In genomic region chr6:106629859-106630163, GRCh38 we compare ENCODE assay signal across 8 cellular contexts. TPM values are rescaled to one million over a fixed set of nuclear protein-coding genes. Genes with fewer than 3 reads are reported as not detected.
DNase-seq lines count a peak whose midpoint lies in the region; ATAC-seq, FAIRE-seq and TF ChIP-seq lines count a peak whose summit lies in the region.

No MANE protein-coding gene starts in this region.

- TF ChIP-seq EP300 in K562 (IDR thresholded peaks at IDR 0.05; ENCODE audit: low read length): no peak

- POLR2A ChIA-PET in K562 (lab: Yijun Ruan, JAX): interaction anchor here (1.1 kb wide), 1 partner anchor 13 kb away, joined by 3 read pairs; no protein-coding TSS in a partner anchor

- H2AFZ ChIP-seq in K562 (ENCODE audit: low read depth, low read length): peak overlapping the region; percentile 85

- no peak for TF ChIP-seq RAD21 in K562 (CRISPR knock-in tag; conservative IDR thresholded peaks at IDR 0.05 in 1 of 2, IDR thresholded peaks at IDR 0.05 in 1 of 2)

- peaks cover 68% of the 10 kb centered on the region for H3K79me2 ChIP-seq in K562 (ENCODE audit: control insufficient read depth, insufficient read depth, low read length)

- H3K9me1 ChIP-seq in K562 (ENCODE audit: control insufficient read depth, insufficient read depth, low read length): no peaks in the 10 kb centered on the region

- TF ChIP-seq CTCF in 22Rv1 (IDR thresholded peaks at IDR 0.05) (no peak), K562 (IDR thresholded peaks at IDR 0.05 in 2 of 3, conservative IDR thresholded peaks at IDR 0.05 in 1 of 3; ENCODE audit: insufficient read depth in 2 of 3, low read depth in 1 of 3, low read length in 3 of 3) (no peak)

- no peaks in the 10 kb centered on the region for H4K20me1 ChIP-seq in K562 (replicated peaks; ENCODE audit: control insufficient read depth, insufficient read depth, low read length)

- H3K27ac ChIP-seq in 22Rv1 (peak overlapping the region; percentile 74), K562 (ENCODE audit: extremely low read depth, low read depth, low read length) (peak overlapping the region; percentile 81), mesodermal cell (ENCODE audit: low read depth, low read length, severe bottlenecking) (peak overlapping the region; percentile 91)

- peaks cover 7% of the 10 kb centered on the region for H3K4me1 ChIP-seq in HAP-1
- peaks cover 3 to 6% of the 10 kb centered on the region in 2 experiments; a peak in 1 of 5 replicates for H3K4me1 ChIP-seq in K562 (replicated peaks in 1 of 2; ENCODE audit: control insufficient read depth in 2 of 2, insufficient read depth in 2 of 2, low read length in 2 of 2)
- peaks cover 4% of the 10 kb centered on the region for H3K4me1 ChIP-seq in mesodermal cell (ENCODE audit: control insufficient read depth, insufficient read depth, low read length, poor library complexity, severe bottlenecking)

- CTCF ChIA-PET in K562 (lab: Yijun Ruan, JAX; ENCODE audit: low intra/inter-chr PET ratio): no interaction called here

- H3K4me2 ChIP-seq in K562 (ENCODE audit: insufficient read depth, low read length): peak overlapping the region; percentile 96

- 0% methylated on average over 14 of the region's 14 CpGs for WGBS in K562 (ENCODE audit: insufficient coverage, low coverage, missing lambda C conversion rate)
- 0 to 2% methylated on average over 4 to 9 of the region's 14 CpGs for WGBS in mesodermal cell (ENCODE audit: insufficient coverage in 2 of 2), 2 experiments

- no peaks in the 10 kb centered on the region for H3K9me3 ChIP-seq in HAP-1
- H3K9me3 ChIP-seq in K562 (replicated peaks; ENCODE audit: control insufficient read depth, insufficient read depth, low read depth, low read length): no peaks in the 10 kb centered on the region
- H3K9me3 ChIP-seq in mesodermal cell (ENCODE audit: control insufficient read depth, low read length): no peaks in the 10 kb centered on the region

- peak; percentile 26; the same call in 2 of the 3 replicates for ATAC-seq in K562
- no peak for ATAC-seq in HG03378 (IDR thresholded peaks at IDR 0.05; ENCODE audit: unreplicated experiment)

- in situ Hi-C loops in HAP-1 (cut with MboI; ENCODE audit: low sequenced_read_pairs) (no loop called here), K562 (cut with MboI) (no loop called here)

- H3K27me3 ChIP-seq in HAP-1 (ENCODE audit: low read depth): no peaks in the 10 kb centered on the region
- no peaks in the 10 kb centered on the region for H3K27me3 ChIP-seq in K562 (ENCODE audit: control insufficient read depth in 2 of 2, insufficient read depth in 2 of 2, low read length in 2 of 2)

- FAIRE-seq in K562 (lab: Jason Lieb, UNC): no peak

- BruUV-seq in K562 (replicated peaks; lab: Mats Ljungman, UMichigan): no TSS peak

- DNase-seq in HAP-1 (ENCODE audit: low spot score in 2 of 2) (no peak), K562 (ENCODE audit: extremely low read depth in 1 of 4, low spot score in 3 of 4) (no peak), HuH-7 (ENCODE audit: low spot score) (no peak), hypothalamus (lab: John Stamatoyannopoulos, UW) (no peak)
- no peak for DNase-seq in stimulated activated CD4-positive, alpha-beta T cell treated with anti-CD3 and anti-CD28 coated beads, Interleukin-2, amount 100 ng/mL, for 24 hours

- H3K9ac ChIP-seq in K562 (ENCODE audit: insufficient read depth in 1 of 2, low read depth in 2 of 2, low read length in 2 of 2): peak overlapping the region; percentile 86 to 90

- no peaks in the 10 kb centered on the region for H3K36me3 ChIP-seq in HAP-1 (replicated peaks)
- no peaks in the 10 kb centered on the region for H3K36me3 ChIP-seq in K562 (ENCODE audit: control insufficient read depth, insufficient read depth, low read length)
- no peaks in the 10 kb centered on the region for H3K36me3 ChIP-seq in mesodermal cell (ENCODE audit: control insufficient read depth, insufficient read depth, low read length)

- H3K4me3 ChIP-seq in HAP-1 (peak overlapping the region; percentile 82), K562 (peak overlapping the region; percentile 79), mesodermal cell (ENCODE audit: extremely low read depth, insufficient read depth, low read length, poor library complexity, severe bottlenecking) (peak overlapping the region; percentile 82)

- intact Hi-C loops in K562 (cut with micrococcal nuclease): loop anchor here (5.0 kb wide), 1 partner anchor 347 kb away; no protein-coding TSS in a partner anchor

- no peak for TF ChIP-seq POLR2A in K562 (conservative IDR thresholded peaks at IDR 0.05)

TF ChIP-seq in K562, 482 proteins besides CTCF, POLR2A, EP300 and RAD21 (continues in another document):
- TF ChIP-seq, protein P1, sequence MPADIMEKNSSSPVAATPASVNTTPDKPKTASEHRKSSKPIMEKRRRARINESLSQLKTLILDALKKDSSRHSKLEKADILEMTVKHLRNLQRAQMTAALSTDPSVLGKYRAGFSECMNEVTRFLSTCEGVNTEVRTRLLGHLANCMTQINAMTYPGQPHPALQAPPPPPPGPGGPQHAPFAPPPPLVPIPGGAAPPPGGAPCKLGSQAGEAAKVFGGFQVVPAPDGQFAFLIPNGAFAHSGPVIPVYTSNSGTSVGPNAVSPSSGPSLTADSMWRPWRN (IDR thresholded peaks at IDR 0.05; ENCODE audit: low read depth): no peak
- peak; percentile 54 for TF ChIP-seq RBBP5 (IDR thresholded peaks at IDR 0.05; ENCODE audit: borderline replicate concordance, insufficient read depth, low read length, poor library complexity, severe bottlenecking)
- TF ChIP-seq XRCC4 (IDR thresholded peaks at IDR 0.05; ENCODE audit: extremely low read depth, insufficient read depth, insufficient read length): no peak
- no peak for TF ChIP-seq ARNT (IDR thresholded peaks at IDR 0.05)
- TF ChIP-seq ZFX (CRISPR knock-in tag; IDR thresholded peaks at IDR 0.05): peak; percentile 72
- TF ChIP-seq MNT (conservative IDR thresholded peaks at IDR 0.05): no peak
- no peak for TF ChIP-seq ZZZ3 (IDR thresholded peaks at IDR 0.05)
- no peak for TF ChIP-seq FOXM1 (IDR thresholded peaks at IDR 0.05; ENCODE audit: low read depth)
- TF ChIP-seq FOXM1 (CRISPR knock-in tag; IDR thresholded peaks at IDR 0.05; ENCODE audit: low read depth): no peak
- TF ChIP-seq SRSF3 (IDR thresholded peaks at IDR 0.05; ENCODE audit: insufficient read depth, low read length): no peak
- no peak for TF ChIP-seq FOXP1 (CRISPR knock-in tag; IDR thresholded peaks at IDR 0.05)

RNA-seq across cellular contexts. Expression of gene QRSL1, which starts 0.4 kb away (rescaled TPM):
- total RNA-seq in K562 (2011; cell fraction: chromatin; rRNA removed; ENCODE audit: low replicate concordance): 19.4 and 35.5 TPM in 2 replicates
- total RNA-seq in K562 (2011; cell fraction: nucleolus; rRNA removed): 10.7 and 11.4 TPM in 2 replicates
- total RNA-seq in K562 (2011; cell fraction: nucleoplasm; rRNA removed): 16.7 and 28.9 TPM in 2 replicates
- total RNA-seq in K562 (2014; rRNA removed) (16.0 and 16.3 TPM in 2 replicates), K562 (2014; rRNA removed; fragmentation: Illumina TruSeq; extraction: Trizol) (29.5 and 29.8 TPM in 2 replicates), K562 (2015; rRNA removed; fragmentation: Illumina TruSeq; extraction: Trizol) (27.0 and 28.8 TPM in 2 replicates), K562 (2021) (16.3 and 19.6 TPM in 2 replicates)
- polyA plus RNA-seq in K562 (2011; rRNA removed) (18.9 and 23.0 TPM in 2 replicates), K562 (2014; fragmentation: Illumina TruSeq; extraction: Trizol) (19.6 and 24.2 TPM in 2 replicates), K562 (2014; fragmentation: Nextera tagmentation; extraction: Ambion mirVana) (10 to 100 TPM; 15.3 to 31.5 TPM), K562 (2014; rRNA removed) (14.6 and 17.2 TPM in 2 replicates)
- polyA plus RNA-seq in K562 (2011; cell fraction: cytosol; rRNA removed): 7.3 and 11.0 TPM in 2 replicates
- 7.3 and 7.6 TPM in 2 replicates for polyA plus RNA-seq in K562 (2011; cell fraction: nucleus; rRNA removed)
- 12.9 and 13.9 TPM in 2 replicates for polyA plus RNA-seq in K562 (2012)
- polyA minus RNA-seq in K562 (2011; rRNA and poly(A)+ RNA removed): 27.7 and 28.3 TPM in 2 replicates
- 10.0 and 10.4 TPM in 2 replicates for polyA minus RNA-seq in K562 (2011; cell fraction: cytosol; rRNA and poly(A)+ RNA removed)
- 8.6 and 14.1 TPM in 2 replicates for polyA minus RNA-seq in K562 (2011; cell fraction: nucleus; rRNA and poly(A)+ RNA removed)
- polyA plus RNA-seq in mesodermal cell (2013, experiment 1 of 2): 10.1 TPM
- polyA plus RNA-seq in mesodermal cell (2013, experiment 2 of 2): 13.7 TPM

RNA-seq across cellular contexts. Expression of gene RTN4IP1, which starts 0.5 kb away (rescaled TPM):
- total RNA-seq in K562 (2011; cell fraction: chromatin; rRNA removed; ENCODE audit: low replicate concordance): 15.6 and 21.8 TPM in 2 replicates
- 10.7 and 11.3 TPM in 2 replicates for total RNA-seq in K562 (2011; cell fraction: nucleolus; rRNA removed)
- total RNA-seq in K562 (2011; cell fraction: nucleoplasm; rRNA removed): 16.2 and 16.4 TPM in 2 replicates
- 17.9 and 21.1 TPM in 2 replicates for total RNA-seq in K562 (2014; rRNA removed)
- total RNA-seq in K562 (2014; rRNA removed; fragmentation: Illumina TruSeq; extraction: Trizol): 29.3 and 30.8 TPM in 2 replicates
- 21.2 and 22.0 TPM in 2 replicates for total RNA-seq in K562 (2015; rRNA removed; fragmentation: Illumina TruSeq; extraction: Trizol)
- 23.1 and 24.4 TPM in 2 replicates for total RNA-seq in K562 (2021)
- polyA plus RNA-seq in K562 (2011; rRNA removed): 19.2 and 22.2 TPM in 2 replicates
- 8.1 and 14.7 TPM in 2 replicates for polyA plus RNA-seq in K562 (2011; cell fraction: cytosol; rRNA removed)
- polyA plus RNA-seq in K562 (2011; cell fraction: nucleus; rRNA removed): 4.9 and 7.5 TPM in 2 replicates
- 18.1 and 27.8 TPM in 2 replicates for polyA plus RNA-seq in K562 (2012)
- polyA plus RNA-seq in K562 (2014; fragmentation: Illumina TruSeq; extraction: Trizol): 21.4 and 24.8 TPM in 2 replicates
- polyA plus RNA-seq in K562 (2014; fragmentation: Nextera tagmentation; extraction: Ambion mirVana): 10 to 100 TPM; 35.1 to 46.0 TPM
- polyA plus RNA-seq in K562 (2014; rRNA removed): 16.7 and 21.1 TPM in 2 replicates
- polyA minus RNA-seq in K562 (2011; rRNA and poly(A)+ RNA removed): 32.6 and 35.4 TPM in 2 replicates
- polyA minus RNA-seq in K562 (2011; cell fraction: cytosol; rRNA and poly(A)+ RNA removed): 7.2 and 9.3 TPM in 2 replicates
- polyA minus RNA-seq in K562 (2011; cell fraction: nucleus; rRNA and poly(A)+ RNA removed): 5.7 and 12.4 TPM in 2 replicates
- 9.4 TPM for polyA plus RNA-seq in mesodermal cell (2013, experiment 1 of 2)
- 8.7 TPM for polyA plus RNA-seq in mesodermal cell (2013, experiment 2 of 2)
